In genomic region chr16:67546091-67546501, GRCh38 we compare ENCODE assay signal across 1 cellular context.
TF ChIP-seq lines count a peak whose summit lies in the region.

No MANE protein-coding gene starts in this region.

TF ChIP-seq in endothelial cell of umbilical vein, 7 proteins besides CTCF, POLR2A, EP300 and RAD21 (continued from another document):
- TF ChIP-seq EZH2 (IDR thresholded peaks at IDR 0.05; ENCODE audit: borderline replicate concordance, low read depth, low read length, severe bottlenecking) (no peak), MYC (IDR thresholded peaks at IDR 0.05; ENCODE audit: low read depth, low read length) (no peak), POLR2AphosphoS5 (IDR thresholded peaks at IDR 0.05; ENCODE audit: insufficient read depth, low read depth, low read length) (no peak), GATA2 (IDR thresholded peaks at IDR 0.05; ENCODE audit: insufficient read depth, insufficient read length, low read depth, low read length) (no peak)
- TF ChIP-seq, protein P1, sequence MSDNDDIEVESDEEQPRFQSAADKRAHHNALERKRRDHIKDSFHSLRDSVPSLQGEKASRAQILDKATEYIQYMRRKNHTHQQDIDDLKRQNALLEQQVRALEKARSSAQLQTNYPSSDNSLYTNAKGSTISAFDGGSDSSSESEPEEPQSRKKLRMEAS (IDR thresholded peaks at IDR 0.05; ENCODE audit: insufficient read depth, insufficient read length): no peak
